In the genomic region with DNA sequence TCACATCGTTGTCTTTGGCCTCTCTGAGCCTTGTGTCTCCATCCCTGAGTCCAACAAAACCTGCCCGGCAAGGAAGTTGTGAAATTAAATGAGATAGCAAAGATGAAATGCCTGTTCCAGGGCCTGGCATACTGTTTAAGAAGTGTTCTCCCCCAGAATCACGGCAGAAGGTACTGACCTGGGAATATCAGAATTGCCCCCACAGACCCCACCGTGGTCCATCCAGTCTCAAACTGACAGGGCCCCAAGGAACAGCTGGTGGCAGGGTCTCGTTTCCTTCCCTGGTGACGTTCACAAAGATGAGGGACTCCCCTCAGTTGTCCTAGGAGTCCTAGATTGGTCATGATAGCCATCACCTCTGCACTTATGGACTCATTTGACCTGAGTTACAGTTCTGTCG, we compare ENCODE assay signal across 11 cellular contexts. TPM values are rescaled to one million over a fixed set of nuclear protein-coding genes. Genes with fewer than 3 reads are reported as not detected.
DNase-seq lines count a peak whose midpoint lies in the region; ATAC-seq lines count a peak whose summit lies in the region.
"Had no signal": no experiment of that assay in that cellular context is flagged by ENCODE, and none has a peak within 500 bp of the region (broad histone marks: within the 10 kb centered on the region; RNA-seq: fewer than 3 reads in every experiment).

No MANE protein-coding gene starts in this region.

- no peaks in the 10 kb centered on the region for H3K36me3 Mint-ChIP-seq in activated naive CD4-positive, alpha-beta T cell treated with anti-CD3 and anti-CD28 coated beads for 36 hours (ENCODE audit: low read depth)
- H3K36me3 Mint-ChIP-seq in activated CD8-positive, alpha-beta T cell treated with anti-CD3 and anti-CD28 coated beads, Interleukin-2, amount 10 ng/mL, durations not matched to agents 7 days and 5 days (ENCODE audit: low read depth), result no peaks in the 10 kb centered on the region
- no peaks in the 10 kb centered on the region for H3K36me3 Mint-ChIP-seq in stimulated activated effector memory CD8-positive, alpha-beta T cell treated with anti-CD3 and anti-CD28 coated beads, Interleukin-12 subunit alpha, Interleukin-12 subunit beta, amount 100 ng/mL, for 72 hours

- CTCF ChIA-PET in activated naive CD4-positive, alpha-beta T cell treated with anti-CD3 and anti-CD28 coated beads for 36 hours (lab: Charles Lee), result interaction anchor here (0.6 kb wide), 1 partner anchor 623 kb away, joined by 3 read pairs; no protein-coding TSS in a partner anchor
- CTCF ChIA-PET in activated CD8-positive, alpha-beta T cell treated with anti-CD3 and anti-CD28 coated beads, Interleukin-2, amount 10 ng/mL, durations not matched to agents 7 days and 5 days (lab: Charles Lee), result no interaction called here

- H3K9ac ChIP-seq in iPS-20b (ENCODE audit: low read depth, low read length), result peak overlapping the region; percentile 91; the same call in 1 of the 2 replicates

- H3K36me3 ChIP-seq in iPS-20b (ENCODE audit: insufficient read depth, low read depth, low read length), result no peaks in the 10 kb centered on the region

- no peaks in the 10 kb centered on the region for H3K9me3 ChIP-seq in iPS-20b (ENCODE audit: insufficient read depth, low read depth, low read length)
- H3K9me3 ChIP-seq: SJSA1 had no signal

- DNase-seq in activated naive CD4-positive, alpha-beta T cell treated with anti-CD3 and anti-CD28 coated beads for 36 hours, result no peak
- no peak for DNase-seq in activated naive CD4-positive, alpha-beta T cell (lab: John Stamatoyannopoulos, UW)
- DNase-seq in activated CD8-positive, alpha-beta T cell treated with anti-CD3 and anti-CD28 coated beads, Interleukin-2, amount 10 ng/mL, durations not matched to agents 7 days and 5 days, result no peak
- peak; percentile 1 to 41 for DNase-seq in stimulated activated effector memory CD8-positive, alpha-beta T cell treated with anti-CD3 and anti-CD28 coated beads, Interleukin-12 subunit alpha, Interleukin-12 subunit beta, amount 100 ng/mL, for 72 hours (ENCODE audit: low spot score in 2 of 2)
- DNase-seq in C1 segment of cervical spinal cord (lab: John Stamatoyannopoulos, UW), result no peak
- DNase-seq in hippocampal formation (lab: John Stamatoyannopoulos, UW), result no peak
- DNase-seq in SIG-M5 (lab: John Stamatoyannopoulos, UW), result no peak
- DNase-seq: NCI-H187 treated with DMSO at 0.1 percent for 48 hours had no signal

- peak overlapping the region; percentile 28 for H3K4me3 Mint-ChIP-seq in activated naive CD4-positive, alpha-beta T cell treated with anti-CD3 and anti-CD28 coated beads for 36 hours
- H3K4me3 Mint-ChIP-seq in activated CD8-positive, alpha-beta T cell treated with anti-CD3 and anti-CD28 coated beads, Interleukin-2, amount 10 ng/mL, durations not matched to agents 7 days and 5 days, result peak overlapping the region; percentile 77
- peak overlapping the region; percentile 84 for H3K4me3 Mint-ChIP-seq in stimulated activated effector memory CD8-positive, alpha-beta T cell treated with anti-CD3 and anti-CD28 coated beads, Interleukin-12 subunit alpha, Interleukin-12 subunit beta, amount 100 ng/mL, for 72 hours

- no peak for ATAC-seq in activated CD8-positive, alpha-beta T cell treated with anti-CD3 and anti-CD28 coated beads, Interleukin-2, amount 10 ng/mL, durations not matched to agents 7 days and 5 days
- no peak for ATAC-seq in stimulated activated effector memory CD8-positive, alpha-beta T cell treated with anti-CD3 and anti-CD28 coated beads, Interleukin-12 subunit alpha, Interleukin-12 subunit beta, amount 100 ng/mL, for 72 hours
- ATAC-seq: stimulated activated memory B cell treated with anti-CD40 and anti-IgM and Interleukin-4, amounts not matched to agents 10 μg/mL and 1 μg/mL and 100 μg/mL, for 72 hours had no signal

- no peak overlapping the region for H3K27ac ChIP-seq in iPS-20b (ENCODE audit: low read length)

- peaks cover 9% of the 10 kb centered on the region for H3K27me3 Mint-ChIP-seq in activated naive CD4-positive, alpha-beta T cell treated with anti-CD3 and anti-CD28 coated beads for 36 hours (ENCODE audit: low read depth)
- H3K27me3 Mint-ChIP-seq in activated CD8-positive, alpha-beta T cell treated with anti-CD3 and anti-CD28 coated beads, Interleukin-2, amount 10 ng/mL, durations not matched to agents 7 days and 5 days (ENCODE audit: low read depth), result peaks cover 24% of the 10 kb centered on the region
- H3K27me3 Mint-ChIP-seq: stimulated activated memory B cell treated with anti-CD40 and anti-IgM and Interleukin-4, amounts not matched to agents 10 μg/mL and 1 μg/mL and 100 μg/mL, for 72 hours had no signal

- intact Hi-C loops in activated naive CD4-positive, alpha-beta T cell treated with anti-CD3 and anti-CD28 coated beads for 36 hours (cut with micrococcal nuclease), result loop anchor here (5.0 kb wide), 2 partner anchors 34 to 769 kb away; partner anchors contain the start of gene PEX16

- H3K4me1 ChIP-seq in iPS-20b (ENCODE audit: insufficient read depth, low read length), result peaks cover 12% of the 10 kb centered on the region

- peaks cover 40% of the 10 kb centered on the region for H3K27me3 ChIP-seq in iPS-20b (ENCODE audit: insufficient read depth, low read length)
- H3K27me3 ChIP-seq: SJSA1 had no signal

- peak overlapping the region; percentile 98 for H3K4me3 ChIP-seq in iPS-20b (ENCODE audit: low read length)

- H3K4me1 Mint-ChIP-seq in activated naive CD4-positive, alpha-beta T cell treated with anti-CD3 and anti-CD28 coated beads for 36 hours (ENCODE audit: low read depth), result peaks cover 16% of the 10 kb centered on the region
- H3K4me1 Mint-ChIP-seq in activated CD8-positive, alpha-beta T cell treated with anti-CD3 and anti-CD28 coated beads, Interleukin-2, amount 10 ng/mL, durations not matched to agents 7 days and 5 days (ENCODE audit: low read depth), result peaks cover 17% of the 10 kb centered on the region
- peaks cover 63% of the 10 kb centered on the region for H3K4me1 Mint-ChIP-seq in stimulated activated effector memory CD8-positive, alpha-beta T cell treated with anti-CD3 and anti-CD28 coated beads, Interleukin-12 subunit alpha, Interleukin-12 subunit beta, amount 100 ng/mL, for 72 hours

- no peaks in the 10 kb centered on the region for H3K9me3 Mint-ChIP-seq in activated naive CD4-positive, alpha-beta T cell treated with anti-CD3 and anti-CD28 coated beads for 36 hours
- no peaks in the 10 kb centered on the region for H3K9me3 Mint-ChIP-seq in activated CD8-positive, alpha-beta T cell treated with anti-CD3 and anti-CD28 coated beads, Interleukin-2, amount 10 ng/mL, durations not matched to agents 7 days and 5 days (ENCODE audit: insufficient read depth)
- H3K9me3 Mint-ChIP-seq in stimulated activated effector memory CD8-positive, alpha-beta T cell treated with anti-CD3 and anti-CD28 coated beads, Interleukin-12 subunit alpha, Interleukin-12 subunit beta, amount 100 ng/mL, for 72 hours, result no peaks in the 10 kb centered on the region
- H3K9me3 Mint-ChIP-seq: stimulated activated memory B cell treated with anti-CD40 and anti-IgM and Interleukin-4, amounts not matched to agents 10 μg/mL and 1 μg/mL and 100 μg/mL, for 72 hours had no signal

- POLR2A ChIA-PET in activated CD8-positive, alpha-beta T cell treated with anti-CD3 and anti-CD28 coated beads, Interleukin-2, amount 10 ng/mL, durations not matched to agents 7 days and 5 days (lab: Charles Lee), result no interaction called here

- no peak overlapping the region for H3K27ac Mint-ChIP-seq in activated naive CD4-positive, alpha-beta T cell treated with anti-CD3 and anti-CD28 coated beads for 36 hours
- H3K27ac Mint-ChIP-seq in activated CD8-positive, alpha-beta T cell treated with anti-CD3 and anti-CD28 coated beads, Interleukin-2, amount 10 ng/mL, durations not matched to agents 7 days and 5 days, result no peak overlapping the region
- peak overlapping the region; percentile 7 for H3K27ac Mint-ChIP-seq in stimulated activated effector memory CD8-positive, alpha-beta T cell treated with anti-CD3 and anti-CD28 coated beads, Interleukin-12 subunit alpha, Interleukin-12 subunit beta, amount 100 ng/mL, for 72 hours

RNA-seq across cellular contexts. Expression of gene PRDM11, which starts 1.8 kb away (rescaled TPM):
- 1 to 10 TPM in 1 of 2 experiments, under 1 TPM in 1; 0.81 to 1.3 TPM for total RNA-seq in activated naive CD4-positive, alpha-beta T cell treated with anti-CD3 and anti-CD28 coated beads for 36 hours
- 1 to 10 TPM; 3.5 to 3.6 TPM for total RNA-seq in activated CD8-positive, alpha-beta T cell treated with anti-CD3 and anti-CD28 coated beads, Interleukin-2, amount 10 ng/mL, durations not matched to agents 7 days and 5 days

Comparison
In these comparisons a context has a peak if more than half of its experiments do, and no peak if none do; other contexts are left out.
1. DNase-seq: peak in stimulated activated effector memory CD8-positive, alpha-beta T cell treated with anti-CD3 and anti-CD28 coated beads, Interleukin-12 subunit alpha, Interleukin-12 subunit beta, amount 100 ng/mL, for 72 hours (2 of 2); none in activated naive CD4-positive, alpha-beta T cell treated with anti-CD3 and anti-CD28 coated beads for 36 hours (single experiment), activated naive CD4-positive, alpha-beta T cell (0 of 4), activated CD8-positive, alpha-beta T cell treated with anti-CD3 and anti-CD28 coated beads, Interleukin-2, amount 10 ng/mL, durations not matched to agents 7 days and 5 days (single experiment), C1 segment of cervical spinal cord (0 of 14), hippocampal formation (0 of 2) and SIG-M5 (single experiment).
2. H3K4me3 Mint-ChIP-seq: peak in every context shown above with its lines; median percentile 84 in stimulated activated effector memory CD8-positive, alpha-beta T cell treated with anti-CD3 and anti-CD28 coated beads, Interleukin-12 subunit alpha, Interleukin-12 subunit beta, amount 100 ng/mL, for 72 hours; 77 in activated CD8-positive, alpha-beta T cell treated with anti-CD3 and anti-CD28 coated beads, Interleukin-2, amount 10 ng/mL, durations not matched to agents 7 days and 5 days; 28 in activated naive CD4-positive, alpha-beta T cell treated with anti-CD3 and anti-CD28 coated beads for 36 hours.